10 cellular contexts compared by ENCODE assay signal in genomic region chr16:590875-591200, GRCh38. TPM values are rescaled to one million over a fixed set of nuclear protein-coding genes. Genes with fewer than 3 reads are reported as not detected.
DNase-seq lines count a peak whose midpoint lies in the region; ATAC-seq, FAIRE-seq and TF ChIP-seq lines count a peak whose summit lies in the region.
"Had no signal": no experiment of that assay in that cellular context is flagged by ENCODE, and none has a peak within 500 bp of the region (broad histone marks: within the 10 kb centered on the region; RNA-seq: fewer than 3 reads in every experiment).

No MANE protein-coding gene starts in this region.

- TF ChIP-seq CTCF in A549 (IDR thresholded peaks at IDR 0.05) (no peak), mammary epithelial cell (conservative IDR thresholded peaks at IDR 0.05 in 1 of 2, IDR thresholded peaks at IDR 0.05 in 1 of 2; ENCODE audit: extremely low read depth in 1 of 2, insufficient read depth in 1 of 2, low read depth in 1 of 2, low read length in 2 of 2) (no peak)

- H3K4me2 ChIP-seq in A549: peak overlapping the region; percentile 96
- H3K4me2 ChIP-seq in mammary epithelial cell (ENCODE audit: insufficient read depth, low read depth, low read length): peak overlapping the region; percentile 98

- H3K79me2 ChIP-seq in mammary epithelial cell (ENCODE audit: insufficient read depth, low read length): peaks cover 65% of the 10 kb centered on the region

- no peak for TF ChIP-seq RAD21 in A549 (conservative IDR thresholded peaks at IDR 0.05 in 1 of 2, IDR thresholded peaks at IDR 0.05 in 1 of 2)

- intact Hi-C loops in mammary epithelial cell (cut with micrococcal nuclease): loop anchor here (5.0 kb wide), 1 partner anchor 64 kb away; the partner anchor contains the start of gene CAPN15

- ATAC-seq in A549 (no peak), GM21825 (IDR thresholded peaks at IDR 0.05; ENCODE audit: unreplicated experiment) (no peak), GM21737 (IDR thresholded peaks at IDR 0.05; ENCODE audit: unreplicated experiment) (no peak)

- BruUV-seq in mammary epithelial cell (replicated peaks; lab: Mats Ljungman, UMichigan): no TSS peak

- no peak overlapping the region for H3K9ac ChIP-seq in HUES64 (ENCODE audit: low read depth, low read length)
- peak overlapping the region; percentile 41 for H3K9ac ChIP-seq in mammary epithelial cell (ENCODE audit: insufficient read depth, low read length)
- peak overlapping the region; percentile 65 for H3K9ac ChIP-seq in muscle layer of colon (ENCODE audit: low read length)

- CTCF ChIA-PET in A549 (lab: Yijun Ruan, JAX): interaction anchor here (0.9 to 3.1 kb wide), 7 partner anchors 10 to 71 kb away, joined by 3 to 14 read pairs (median 5); no protein-coding TSS in a partner anchor
- CTCF ChIA-PET in mammary epithelial cell (lab: Charles Lee; ENCODE audit: low non-redundant PET): no interaction called here

- POLR2A ChIA-PET in A549 (lab: Yijun Ruan, JAX): interaction anchor here (0.8 to 1.2 kb wide), 3 partner anchors 31 to 46 kb away, joined by 3 to 4 read pairs (median 4); partner anchors contain the start of gene METTL26

- no peak for DNase-seq in A549 (ENCODE audit: low read depth in 1 of 2, low spot score in 1 of 2)
- no peak for DNase-seq in mammary epithelial cell
- DNase-seq in GM19239 (ENCODE audit: insufficient read length, low spot score): no peak
- no peak for DNase-seq in GM19238 (ENCODE audit: insufficient read length, low spot score)
- DNase-seq: activated effector memory CD4-positive, alpha-beta T cell treated with anti-CD3 and anti-CD28 coated beads, Interleukin-2, amount 50 U/mL, for 16 hours had no signal

- H4K20me1 ChIP-seq in mammary epithelial cell (ENCODE audit: insufficient read depth, low read length): no peaks in the 10 kb centered on the region

- H3K27me3 ChIP-seq in HUES64 (ENCODE audit: insufficient read depth, low read length): peaks cover 25% of the 10 kb centered on the region
- no peaks in the 10 kb centered on the region for H3K27me3 ChIP-seq in mammary epithelial cell (ENCODE audit: insufficient read depth, low read length)
- H3K27me3 ChIP-seq in muscle layer of colon (ENCODE audit: control insufficient read depth in 1 of 2, insufficient read depth in 2 of 2, low read length in 2 of 2): no peaks in the 10 kb centered on the region

- no peak overlapping the region for H2AFZ ChIP-seq in mammary epithelial cell (ENCODE audit: low read depth, low read length)

- H3K4me1 ChIP-seq in A549: peaks cover 34% of the 10 kb centered on the region
- peaks cover 4% of the 10 kb centered on the region; the same call in 1 of the 2 replicates for H3K4me1 ChIP-seq in HUES64 (ENCODE audit: insufficient read depth, low read length)
- peaks cover 56% of the 10 kb centered on the region for H3K4me1 ChIP-seq in mammary epithelial cell (ENCODE audit: insufficient read depth, low read length)
- peaks cover 27% of the 10 kb centered on the region for H3K4me1 ChIP-seq in muscle layer of colon (ENCODE audit: insufficient read depth, low read length)

- in situ Hi-C loops in mammary epithelial cell (cut with MboI; ENCODE audit: low sequenced_read_pairs in 2 of 2): no loop called here

- TF ChIP-seq EP300 in A549 (IDR thresholded peaks at IDR 0.05): no peak

- 0 out of 2 replicates have a peak, but pooled peaks cover 2% of the 10 kb centered on the region for H3K36me3 ChIP-seq in HUES64 (ENCODE audit: insufficient read depth, low read length)
- H3K36me3 ChIP-seq in mammary epithelial cell (ENCODE audit: insufficient read depth, low read length): no peaks in the 10 kb centered on the region
- no peaks in the 10 kb centered on the region for H3K36me3 ChIP-seq in muscle layer of colon (ENCODE audit: insufficient read depth, low read length)

- FAIRE-seq in A549 (lab: Jason Lieb, UNC): no peak
- no peak for FAIRE-seq in GM19239 (lab: Jason Lieb, UNC)

- H3K27ac ChIP-seq in A549: peak overlapping the region; percentile 80 to 93; a peak in 4 of 6 replicates
- H3K27ac ChIP-seq in HUES64 (ENCODE audit: low read depth, low read length): no peak overlapping the region
- H3K27ac ChIP-seq in mammary epithelial cell (ENCODE audit: insufficient read depth, low read depth, low read length): no peak overlapping the region
- H3K27ac ChIP-seq in muscle layer of colon (ENCODE audit: low read depth, low read length): peak overlapping the region; percentile 63

- no peak for TF ChIP-seq POLR2A in A549 (IDR thresholded peaks at IDR 0.05; ENCODE audit: low read length)

- WGBS in A549 (ENCODE audit: missing lambda C conversion rate): 65% methylated on average over 6 of the region's 6 CpGs
- WGBS in HUES64: 79% methylated on average over 6 of the region's 6 CpGs
- 63% methylated on average over 4 of the region's 6 CpGs for WGBS in mammary epithelial cell (ENCODE audit: low coverage, missing lambda C conversion rate)

- dilution Hi-C loops in mammary epithelial cell (cut with HindIII; ENCODE audit: low sequenced_read_pairs): loop anchor here (5.0 kb wide), 3 partner anchors 36 to 84 kb away; no protein-coding TSS in a partner anchor

- no peaks in the 10 kb centered on the region for H3K9me3 ChIP-seq in A549
- no peaks in the 10 kb centered on the region for H3K9me3 ChIP-seq in HUES64 (ENCODE audit: insufficient read depth, low read depth, low read length)
- H3K9me3 ChIP-seq in mammary epithelial cell (replicated peaks; ENCODE audit: insufficient read depth, low read length): no peaks in the 10 kb centered on the region
- H3K9me3 ChIP-seq in muscle layer of colon (ENCODE audit: low read length): no peaks in the 10 kb centered on the region

- peak overlapping the region; percentile 90 for H3K4me3 ChIP-seq in A549
- H3K4me3 ChIP-seq in HUES64 (ENCODE audit: low read length): peak overlapping the region; percentile 89
- peak overlapping the region; percentile 63 to 97 (median 74) for H3K4me3 ChIP-seq in mammary epithelial cell (replicated peaks in 1 of 3; ENCODE audit: insufficient read depth in 1 of 3, low read depth in 2 of 3, low read length in 3 of 3)
- peak overlapping the region; percentile 87 for H3K4me3 ChIP-seq in muscle layer of colon (ENCODE audit: low read depth in 1 of 2, low read length in 2 of 2)

TF ChIP-seq in A549, 52 proteins besides CTCF, POLR2A, EP300 and RAD21 (continues in another document):
- no peak for TF ChIP-seq TFCP2L1 (CRISPR knock-in tag; IDR thresholded peaks at IDR 0.05)
- TF ChIP-seq MAZ (IDR thresholded peaks at IDR 0.05; ENCODE audit: borderline replicate concordance, low read depth, low read length): no peak

RNA-seq across cellular contexts. Expression of gene RAB40C, which starts 1.0 kb away (rescaled TPM):
- 4.4 and 4.9 TPM in 2 replicates for polyA plus RNA-seq in A549 (2011; rRNA removed)
- polyA plus RNA-seq in A549 (2012; cell fraction: cytosol; rRNA removed): 12.5 and 18.2 TPM in 2 replicates
- 31.5 and 36.8 TPM in 2 replicates for polyA plus RNA-seq in A549 (2012; cell fraction: nucleus; rRNA removed)
- 8.1 to 9.7 TPM (median 8.5 TPM) in 3 replicates for polyA plus RNA-seq in A549 (2017; fragmentation: RNase III; extraction: RNeasy Plus Mini Kit Qiagen cat#74134 plus additional on column Dnase treatment)
- polyA minus RNA-seq in A549 (2011; rRNA and poly(A)+ RNA removed): 3.2 and 7.0 TPM in 2 replicates
- 14.2 TPM for polyA plus RNA-seq in HUES64 (2013, experiment 1 of 2)
- 16.7 TPM for polyA plus RNA-seq in HUES64 (2013, experiment 2 of 2)
- total RNA-seq in mammary epithelial cell: 10 to 100 TPM; 11.3 to 19.9 TPM
- 6.4 TPM for polyA plus RNA-seq in mammary epithelial cell
- 2.7 TPM for polyA minus RNA-seq in mammary epithelial cell

RNA-seq across cellular contexts. Expression of gene PIGQ, which starts 21.1 kb away (rescaled TPM):
- 13.2 and 15.7 TPM in 2 replicates for polyA plus RNA-seq in A549 (2011; rRNA removed)
- polyA plus RNA-seq in A549 (2012; cell fraction: cytosol; rRNA removed): 32.0 and 51.6 TPM in 2 replicates
- polyA plus RNA-seq in A549 (2012; cell fraction: nucleus; rRNA removed): 141 and 208 TPM in 2 replicates
- polyA plus RNA-seq in A549 (2017; fragmentation: RNase III; extraction: RNeasy Plus Mini Kit Qiagen cat#74134 plus additional on column Dnase treatment): 25.2 to 32.2 TPM (median 31.2 TPM) in 3 replicates
- polyA minus RNA-seq in A549 (2011; rRNA and poly(A)+ RNA removed): 32.3 and 33.8 TPM in 2 replicates
- 25.4 TPM for polyA plus RNA-seq in HUES64 (2013, experiment 1 of 2)
- 25.9 TPM for polyA plus RNA-seq in HUES64 (2013, experiment 2 of 2)
- 10 to 100 TPM; 24.7 to 45.5 TPM for total RNA-seq in mammary epithelial cell
- 34.6 TPM for polyA plus RNA-seq in mammary epithelial cell
- 44.1 TPM for polyA minus RNA-seq in mammary epithelial cell

RNA-seq across cellular contexts. Expression of gene NHLRC4, which starts 24.0 kb away (rescaled TPM):
- polyA plus RNA-seq in A549 (2011; rRNA removed) (0.03 and 0.13 TPM in 2 replicates), A549 (2017; fragmentation: RNase III; extraction: RNeasy Plus Mini Kit Qiagen cat#74134 plus additional on column Dnase treatment) (0.07 to 0.09 TPM (median 0.08 TPM) in 3 replicates), mammary epithelial cell (0.06 TPM)
- polyA plus RNA-seq in A549 (2012; cell fraction: cytosol; rRNA removed): 0.04 TPM in 2 replicates
- 0.17 and 0.24 TPM in 2 replicates for polyA plus RNA-seq in A549 (2012; cell fraction: nucleus; rRNA removed)
- polyA minus RNA-seq in A549 (2011; rRNA and poly(A)+ RNA removed): not detected in 2 replicates
- polyA plus RNA-seq in HUES64 (2013, experiment 1 of 2): 0.35 TPM
- 0.38 TPM for polyA plus RNA-seq in HUES64 (2013, experiment 2 of 2)
- total RNA-seq in mammary epithelial cell: under 1 TPM in 1 of 2 donors, not detected in 1; 0.17 TPM
- not detected for polyA minus RNA-seq in mammary epithelial cell

RNA-seq across cellular contexts. Expression of gene PRR35, which starts 30.6 kb away (rescaled TPM):
- polyA plus RNA-seq in A549 (2011; rRNA removed): 0.04 TPM in 1 of 2 replicates, not detected in the other
- polyA plus RNA-seq in A549 (2012; cell fraction: cytosol; rRNA removed): 0.05 and 0.17 TPM in 2 replicates
- 0.11 and 0.22 TPM in 2 replicates for polyA plus RNA-seq in A549 (2012; cell fraction: nucleus; rRNA removed)
- 0.04 to 0.10 TPM (median 0.04 TPM) in 3 replicates for polyA plus RNA-seq in A549 (2017; fragmentation: RNase III; extraction: RNeasy Plus Mini Kit Qiagen cat#74134 plus additional on column Dnase treatment)
- polyA minus RNA-seq in A549 (2011; rRNA and poly(A)+ RNA removed): not detected in 2 replicates
- polyA plus RNA-seq in HUES64 (2013, experiment 1 of 2): 0.10 TPM
- polyA plus RNA-seq in HUES64 (2013, experiment 2 of 2): not detected
- total RNA-seq in mammary epithelial cell: not detected
- not detected for polyA plus RNA-seq in mammary epithelial cell
- not detected for polyA minus RNA-seq in mammary epithelial cell
- total RNA-seq: HT-29 had no signal

RNA-seq across cellular contexts. Expression of gene WFIKKN1, which starts 39.9 kb away (rescaled TPM):
- polyA plus RNA-seq in A549 (2011; rRNA removed) (0.05 TPM in 1 of 2 replicates, not detected in the other), A549 (2017; fragmentation: RNase III; extraction: RNeasy Plus Mini Kit Qiagen cat#74134 plus additional on column Dnase treatment) (0.15 to 0.23 TPM (median 0.17 TPM) in 3 replicates), mammary epithelial cell (not detected)
- polyA plus RNA-seq in A549 (2012; cell fraction: cytosol; rRNA removed): 0.13 TPM in 2 replicates
- polyA plus RNA-seq in A549 (2012; cell fraction: nucleus; rRNA removed): 0.67 and 1.1 TPM in 2 replicates
- 0.05 TPM in 1 of 2 replicates, not detected in the other for polyA minus RNA-seq in A549 (2011; rRNA and poly(A)+ RNA removed)
- 9.5 TPM for polyA plus RNA-seq in HUES64 (2013, experiment 1 of 2)
- 11.2 TPM for polyA plus RNA-seq in HUES64 (2013, experiment 2 of 2)
- under 1 TPM; 0.17 to 0.28 TPM for total RNA-seq in mammary epithelial cell
- polyA minus RNA-seq in mammary epithelial cell: not detected

Comparison
In these comparisons a context has a peak if more than half of its experiments do, and no peak if none do; other contexts are left out.
1. H3K27ac ChIP-seq: peak in A549 (2 of 2) and muscle layer of colon (single experiment); none in HUES64 (single experiment) and mammary epithelial cell (single experiment).
2. Peak in every context shown above with its lines, with median percentiles within 50 percentile points of each other: H3K4me3 ChIP-seq.